8 cellular contexts compared by ENCODE assay signal in the genomic region with DNA sequence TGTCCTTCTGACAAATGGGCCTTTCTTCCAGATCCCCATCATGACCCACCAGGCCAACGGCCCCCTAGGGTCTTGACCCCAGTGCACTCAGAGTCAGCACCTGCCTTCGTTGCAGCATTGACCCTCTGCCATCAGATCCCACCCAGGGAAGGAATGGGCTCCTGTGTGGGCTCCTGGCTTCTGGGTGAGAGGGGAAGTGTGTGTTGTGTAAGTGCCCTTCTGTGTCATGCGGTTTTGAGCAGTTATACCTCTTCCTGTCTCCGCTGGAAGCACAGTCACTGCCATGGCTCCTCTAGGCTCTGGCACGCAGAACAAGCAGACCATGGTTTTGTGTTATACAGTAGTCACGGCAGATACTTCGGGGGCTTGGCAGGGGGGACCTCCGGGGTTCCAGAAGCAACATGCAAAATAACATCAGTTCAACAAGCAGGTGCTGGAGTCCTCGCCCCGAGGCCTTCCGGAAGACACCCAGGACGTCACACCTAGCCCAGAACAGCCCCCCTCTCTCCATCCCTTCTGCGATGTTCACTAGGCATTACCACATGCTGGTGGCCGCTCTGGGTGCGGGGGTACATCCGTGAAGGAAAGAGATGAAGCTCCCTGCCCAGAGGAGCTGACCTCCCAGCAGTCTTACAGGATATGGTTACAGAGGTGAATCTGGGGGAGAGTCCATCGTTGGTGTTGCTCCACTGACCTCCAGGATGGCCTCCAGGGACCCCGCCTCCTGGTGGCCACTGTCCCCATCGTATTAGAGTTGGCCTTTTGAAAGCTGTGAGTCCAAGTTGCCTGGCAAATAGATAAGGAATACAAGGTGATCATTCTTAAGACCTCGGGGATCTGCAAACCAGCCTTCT. TPM values are rescaled to one million over a fixed set of nuclear protein-coding genes. Genes with fewer than 3 reads are reported as not detected.
A peak's percentile ranks its signal among the peaks of the same experiment; 100 is the strongest.
DNase-seq lines count a peak whose midpoint lies in the region; ATAC-seq and TF ChIP-seq lines count a peak whose summit lies in the region.

No MANE protein-coding gene starts in this region.

- H3K27ac Mint-ChIP-seq in activated CD8-positive, alpha-beta T cell treated with anti-CD3 and anti-CD28 coated beads, Interleukin-2, amount 10 ng/mL, durations not matched to agents 7 days and 5 days: peak overlapping the region; percentile 99

- CTCF ChIA-PET in activated CD8-positive, alpha-beta T cell treated with anti-CD3 and anti-CD28 coated beads, Interleukin-2, amount 10 ng/mL, durations not matched to agents 7 days and 5 days (lab: Charles Lee): interaction anchor here (1.4 to 3.7 kb wide), 2 partner anchors 14 to 35 kb away, joined by 4 to 21 read pairs; partner anchors contain the start of gene NPHP4

- DNase-seq in GM10266 (ENCODE audit: extremely low spot score) (peak; percentile 60), KBM-7 (peak; percentile 94), germinal center (ENCODE audit: low spot score) (peak; percentile 58), HuH-7 (ENCODE audit: low spot score) (no peak), NCI-H2107 (lab: John Stamatoyannopoulos, UW) (no peak)
- DNase-seq in activated CD8-positive, alpha-beta T cell treated with anti-CD3 and anti-CD28 coated beads, Interleukin-2, amount 10 ng/mL, durations not matched to agents 7 days and 5 days: peak; percentile 87
- peak; percentile 17 for DNase-seq in stimulated activated CD8-positive, alpha-beta memory T cell treated with anti-CD3 and anti-CD28 coated beads, Interleukin-15, amount 100 ng/mL, for 24 hours (ENCODE audit: low read depth)

- in situ Hi-C loops in KBM-7 (cut with MboI; ENCODE audit: low pct_unique_long_range_greater_than_20kb, low sequenced_read_pairs): no loop called here

- POLR2A ChIA-PET in activated CD8-positive, alpha-beta T cell treated with anti-CD3 and anti-CD28 coated beads, Interleukin-2, amount 10 ng/mL, durations not matched to agents 7 days and 5 days (lab: Charles Lee): interaction anchor here (0.6 to 7.0 kb wide), 8 partner anchors 9 to 843 kb away, joined by 3 to 105 read pairs (median 4); partner anchors contain the start of gene NPHP4

- no peaks in the 10 kb centered on the region for H3K27me3 Mint-ChIP-seq in activated CD8-positive, alpha-beta T cell treated with anti-CD3 and anti-CD28 coated beads, Interleukin-2, amount 10 ng/mL, durations not matched to agents 7 days and 5 days (ENCODE audit: low read depth)

- peak; percentile 50 for ATAC-seq in activated CD8-positive, alpha-beta T cell treated with anti-CD3 and anti-CD28 coated beads, Interleukin-2, amount 10 ng/mL, durations not matched to agents 7 days and 5 days
- ATAC-seq in GM21737 (IDR thresholded peaks at IDR 0.05; ENCODE audit: unreplicated experiment): no peak

- no peak for TF ChIP-seq CTCF in GM10266 (IDR thresholded peaks at IDR 0.05; ENCODE audit: control insufficient read depth, insufficient read depth, low read depth, missing control alignments)

- peak overlapping the region; percentile 94 for H3K4me3 Mint-ChIP-seq in activated CD8-positive, alpha-beta T cell treated with anti-CD3 and anti-CD28 coated beads, Interleukin-2, amount 10 ng/mL, durations not matched to agents 7 days and 5 days

- H3K9me3 Mint-ChIP-seq in activated CD8-positive, alpha-beta T cell treated with anti-CD3 and anti-CD28 coated beads, Interleukin-2, amount 10 ng/mL, durations not matched to agents 7 days and 5 days (ENCODE audit: insufficient read depth): no peaks in the 10 kb centered on the region

- peaks cover 68% of the 10 kb centered on the region for H3K36me3 Mint-ChIP-seq in activated CD8-positive, alpha-beta T cell treated with anti-CD3 and anti-CD28 coated beads, Interleukin-2, amount 10 ng/mL, durations not matched to agents 7 days and 5 days (ENCODE audit: low read depth)

- peaks cover 69% of the 10 kb centered on the region for H3K4me1 Mint-ChIP-seq in activated CD8-positive, alpha-beta T cell treated with anti-CD3 and anti-CD28 coated beads, Interleukin-2, amount 10 ng/mL, durations not matched to agents 7 days and 5 days (ENCODE audit: low read depth)

RNA-seq across cellular contexts. Expression of gene KCNAB2, which starts 17.4 kb away (rescaled TPM):
- 100 to 1,000 TPM; 343 to 360 TPM for total RNA-seq in activated CD8-positive, alpha-beta T cell treated with anti-CD3 and anti-CD28 coated beads, Interleukin-2, amount 10 ng/mL, durations not matched to agents 7 days and 5 days

RNA-seq across cellular contexts. Expression of gene NPHP4, which starts 36.0 kb away (rescaled TPM):
- total RNA-seq in activated CD8-positive, alpha-beta T cell treated with anti-CD3 and anti-CD28 coated beads, Interleukin-2, amount 10 ng/mL, durations not matched to agents 7 days and 5 days: 10 to 100 TPM; 15.6 to 17.2 TPM

Comparison
In these comparisons a context has a peak if more than half of its experiments do, and no peak if none do; other contexts are left out.
1. DNase-seq: peak in GM10266 (single experiment), KBM-7 (single experiment), activated CD8-positive, alpha-beta T cell treated with anti-CD3 and anti-CD28 coated beads, Interleukin-2, amount 10 ng/mL, durations not matched to agents 7 days and 5 days (single experiment), germinal center (single experiment) and stimulated activated CD8-positive, alpha-beta memory T cell treated with anti-CD3 and anti-CD28 coated beads, Interleukin-15, amount 100 ng/mL, for 24 hours (single experiment); none in HuH-7 (single experiment) and NCI-H2107 (single experiment).